ENCODE assay signal across 20 cellular contexts in the genomic region with DNA sequence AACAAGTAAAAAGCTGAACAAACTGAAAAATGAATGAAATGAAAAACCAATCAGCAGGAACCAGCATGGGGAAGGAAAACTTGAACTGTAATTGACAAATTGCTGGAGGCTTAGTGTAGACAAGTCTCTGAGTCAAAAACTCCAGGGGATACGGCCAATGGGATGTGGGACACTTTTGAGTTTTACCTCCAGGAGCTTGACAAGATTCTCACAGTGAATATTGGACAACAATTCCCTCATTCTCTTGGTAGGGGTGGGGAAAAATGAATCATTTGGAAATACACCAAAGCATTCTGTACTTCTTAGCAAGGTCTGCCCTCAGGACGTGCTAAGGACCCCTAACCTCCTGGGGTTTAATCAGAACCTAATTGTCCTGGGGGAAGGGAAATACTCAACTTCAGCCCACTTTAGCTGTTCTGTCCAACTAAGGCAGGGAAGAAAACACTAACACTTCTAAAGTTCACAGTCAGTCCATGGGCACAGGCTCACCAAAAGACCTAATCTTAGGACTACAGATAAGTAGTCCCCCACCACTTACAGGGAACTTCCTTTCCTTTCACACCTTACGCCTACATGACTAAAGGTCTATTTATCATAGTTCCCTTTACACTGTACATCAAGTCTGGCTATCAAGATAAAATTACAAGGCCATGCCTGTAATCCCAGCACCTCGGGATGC.
"Had no signal": no experiment of that assay in that cellular context is flagged by ENCODE, and none has a peak within 500 bp of the region (broad histone marks: within the 10 kb centered on the region; RNA-seq: fewer than 3 reads in every experiment).

No MANE protein-coding gene starts in this region.

- H3K36me3 ChIP-seq: heart right ventricle, left lung, upper lobe of right lung had no signal

- H3K4me1 ChIP-seq: left lung, testis, upper lobe of right lung had no signal

- H3K9me3 Mint-ChIP-seq: activated CD8-positive, alpha-beta T cell treated with anti-CD3 and anti-CD28 coated beads for 36 hours; activated T-cell treated with anti-CD3 and anti-CD28 coated beads, Interleukin-2, amount 50 U/mL, for 72 hours; memory B cell; natural killer cell; stimulated activated naive CD8-positive, alpha-beta T cell treated with anti-CD3 and anti-CD28 coated beads, Interleukin-15, amount 100 ng/mL, for 72 hours had no signal

- ATAC-seq: activated CD8-positive, alpha-beta T cell treated with anti-CD3 and anti-CD28 coated beads for 36 hours; activated T-cell treated with anti-CD3 and anti-CD28 coated beads, Interleukin-2, amount 50 U/mL, for 72 hours; left lung; natural killer cell; stimulated activated naive CD8-positive, alpha-beta T cell treated with anti-CD3 and anti-CD28 coated beads, Interleukin-15, amount 100 ng/mL, for 72 hours; upper lobe of right lung had no signal

- DNase-seq: activated CD8-positive, alpha-beta memory T cell treated with anti-CD3 and anti-CD28 coated beads, Interleukin-2, amount 50 U/mL, for 4 hours; activated CD8-positive, alpha-beta T cell treated with anti-CD3 and anti-CD28 coated beads for 36 hours; activated gamma-delta T cell treated with Interleukin-2 at 50 U/mL for 16 hours; activated T-cell treated with anti-CD3 and anti-CD28 coated beads, Interleukin-2, amount 50 U/mL, for 72 hours; aorta; caudate nucleus; effector CD4-positive, alpha-beta T cell; heart right ventricle; islet precursor cell; left lung; natural killer cell; occipital lobe; stimulated activated CD4-positive, alpha-beta T cell treated with anti-CD3 and anti-CD28 coated beads, Interleukin-4, amount 100 ng/mL, for 1 hour; stimulated activated CD8-positive, alpha-beta memory T cell treated with anti-CD3 and anti-CD28 coated beads, Interleukin-4, amount 100 ng/mL, for 48 hours; stimulated activated naive CD8-positive, alpha-beta T cell treated with anti-CD3 and anti-CD28 coated beads, Interleukin-15, amount 100 ng/mL, for 72 hours; T-helper 2 cell; testis; upper lobe of right lung had no signal

- H3K4me1 Mint-ChIP-seq: memory B cell; natural killer cell; stimulated activated naive CD8-positive, alpha-beta T cell treated with anti-CD3 and anti-CD28 coated beads, Interleukin-15, amount 100 ng/mL, for 72 hours had no signal

- H3K36me3 Mint-ChIP-seq: memory B cell, natural killer cell had no signal

- H3K27ac Mint-ChIP-seq: activated CD8-positive, alpha-beta T cell treated with anti-CD3 and anti-CD28 coated beads for 36 hours; activated T-cell treated with anti-CD3 and anti-CD28 coated beads, Interleukin-2, amount 50 U/mL, for 72 hours; memory B cell; natural killer cell; stimulated activated naive CD8-positive, alpha-beta T cell treated with anti-CD3 and anti-CD28 coated beads, Interleukin-15, amount 100 ng/mL, for 72 hours had no signal

- H3K4me3 Mint-ChIP-seq: activated CD8-positive, alpha-beta T cell treated with anti-CD3 and anti-CD28 coated beads for 36 hours; activated T-cell treated with anti-CD3 and anti-CD28 coated beads, Interleukin-2, amount 50 U/mL, for 72 hours; memory B cell; natural killer cell; stimulated activated naive CD8-positive, alpha-beta T cell treated with anti-CD3 and anti-CD28 coated beads, Interleukin-15, amount 100 ng/mL, for 72 hours had no signal

- H3K27ac ChIP-seq: coronary artery, heart right ventricle, left lung, testis, upper lobe of right lung had no signal

- H3K4me3 ChIP-seq: coronary artery, heart right ventricle, left lung, testis, upper lobe of right lung had no signal

- H3K9me3 ChIP-seq: left lung, testis, upper lobe of right lung had no signal

- H3K27me3 ChIP-seq: heart right ventricle, left lung, testis, upper lobe of right lung had no signal
